8 cellular contexts compared by ENCODE assay signal in genomic region chr5:110726249-110727024, GRCh38. TPM values are rescaled to one million over a fixed set of nuclear protein-coding genes. Genes with fewer than 3 reads are reported as not detected.
DNase-seq lines count a peak whose midpoint lies in the region; ATAC-seq and TF ChIP-seq lines count a peak whose summit lies in the region.

TMEM232 (minus strand) TSS chr5:110726671; CDS start chr5:110667352, 59,319 bp downstream.

- H3K4me3 Mint-ChIP-seq in activated naive CD4-positive, alpha-beta T cell treated with anti-CD3 and anti-CD28 coated beads, Interleukin-2, amount 10 ng/mL, durations not matched to agents 7 days and 5 days = peak within 1 kb of the TSS; percentile 85

- ATAC-seq in GM19467 (IDR thresholded peaks at IDR 0.05; ENCODE audit: unreplicated experiment) = peak; percentile 100

- peak within 1 kb of the TSS; percentile 74 for H2AFZ ChIP-seq in neuronal stem cell (ENCODE audit: low read length)

- peaks cover 0 to 2% of the 10 kb centered on the region in 2 donors for H3K4me1 ChIP-seq in neuronal stem cell (ENCODE audit: control insufficient read depth in 2 of 2, insufficient read depth in 1 of 2, low read depth in 1 of 2, low read length in 2 of 2)
- peaks cover 0 to 4% (median 0%) of the 10 kb centered on the region in 4 donors for H3K4me1 ChIP-seq in stomach

- no peak within 1 kb of the TSS for H2BK5ac ChIP-seq in neuronal stem cell (ENCODE audit: low read length)

- no peak for TF ChIP-seq POLR2A in stomach (IDR thresholded peaks at IDR 0.05)

- no peak for TF ChIP-seq EP300 in stomach (IDR thresholded peaks at IDR 0.05)

- no peak within 1 kb of the TSS for H3K9ac ChIP-seq in neuronal stem cell (ENCODE audit: low read depth, low read length, poor library complexity)

- H3K23ac ChIP-seq in neuronal stem cell (ENCODE audit: low read depth, low read length, poor library complexity) = no peak within 1 kb of the TSS

- no peaks in the 10 kb centered on the region for H3K9me3 Mint-ChIP-seq in activated naive CD4-positive, alpha-beta T cell treated with anti-CD3 and anti-CD28 coated beads, Interleukin-2, amount 10 ng/mL, durations not matched to agents 7 days and 5 days

- no CpG with 5 or more reads among the region's 17 CpGs for WGBS in neuronal stem cell (ENCODE audit: extremely low coverage in 2 of 2, insufficient read length in 2 of 2, insufficient replicate concordance in 1 of 2), 2 donors
- WGBS in stomach, 5 donors = 21 to 36% (median 29%) methylated on average over 17 of the region's 17 CpGs

- H3K4me2 ChIP-seq in neuronal stem cell (ENCODE audit: insufficient read depth, low read length, poor library complexity, severe bottlenecking) = peak within 1 kb of the TSS; percentile 60

- CTCF ChIA-PET in RWPE1 (lab: Yijun Ruan, JAX) = interaction anchor here (0.6 kb wide), 1 partner anchor 706 kb away, joined by 3 read pairs; no protein-coding TSS in a partner anchor
- CTCF ChIA-PET in activated naive CD4-positive, alpha-beta T cell treated with anti-CD3 and anti-CD28 coated beads, Interleukin-2, amount 10 ng/mL, durations not matched to agents 7 days and 5 days (lab: Charles Lee) = interaction anchor here (1.0 to 1.3 kb wide), 3 partner anchors 10 to 11 kb away, joined by 3 to 5 read pairs (median 4); no protein-coding TSS in a partner anchor

- TF ChIP-seq CTCF in RWPE1 (conservative IDR thresholded peaks at IDR 0.05; ENCODE audit: low read depth) = no peak
- TF ChIP-seq CTCF in stomach (IDR thresholded peaks at IDR 0.05) = no peak

- H4K8ac ChIP-seq in neuronal stem cell (ENCODE audit: low read depth, low read length) = no peak within 1 kb of the TSS

- H3K4me1 Mint-ChIP-seq in activated naive CD4-positive, alpha-beta T cell treated with anti-CD3 and anti-CD28 coated beads, Interleukin-2, amount 10 ng/mL, durations not matched to agents 7 days and 5 days = peaks cover 9% of the 10 kb centered on the region

- H3K14ac ChIP-seq in neuronal stem cell (ENCODE audit: low read length) = no peak within 1 kb of the TSS

- H2BK120ac ChIP-seq in neuronal stem cell (ENCODE audit: low read depth, low read length) = no peak within 1 kb of the TSS

- no peak within 1 kb of the TSS for H2BK15ac ChIP-seq in neuronal stem cell (ENCODE audit: low read length)

- no peak within 1 kb of the TSS for H3K18ac ChIP-seq in neuronal stem cell (ENCODE audit: low read length)

- H3K4me3 ChIP-seq in neuronal stem cell (ENCODE audit: low read length in 2 of 2) (peak within 1 kb of the TSS; percentile 25 to 73), stomach (peak within 1 kb of the TSS; percentile 37 to 50 (median 48))

- H3K36me3 Mint-ChIP-seq in activated naive CD4-positive, alpha-beta T cell treated with anti-CD3 and anti-CD28 coated beads, Interleukin-2, amount 10 ng/mL, durations not matched to agents 7 days and 5 days = no peaks in the 10 kb centered on the region

- intact Hi-C loops in stomach (cut with DNase I; ENCODE audit: low total_unique reads) = no loop called here

- H3K79me1 ChIP-seq in neuronal stem cell (ENCODE audit: low read depth, low read length) = no peaks in the 10 kb centered on the region

- peaks cover 4% of the 10 kb centered on the region for H3K27me3 Mint-ChIP-seq in activated naive CD4-positive, alpha-beta T cell treated with anti-CD3 and anti-CD28 coated beads, Interleukin-2, amount 10 ng/mL, durations not matched to agents 7 days and 5 days

- DNase-seq in AML-193 (lab: John Stamatoyannopoulos, UW) (peak; percentile 62 to 66), HPDE6-E6E7 (ENCODE audit: extremely low spot score) (peak; percentile 43), RWPE1 (ENCODE audit: low spot score) (peak; percentile 66), germinal center (ENCODE audit: low spot score) (peak; percentile 77), neuronal stem cell (ENCODE audit: low spot score) (peak; percentile 67), stomach (peak; percentile 77)
- DNase-seq in activated naive CD4-positive, alpha-beta T cell treated with anti-CD3 and anti-CD28 coated beads, Interleukin-2, amount 10 ng/mL, durations not matched to agents 7 days and 5 days = peak; percentile 87

- H3K27ac ChIP-seq in RWPE1 = no peak within 1 kb of the TSS
- no peak within 1 kb of the TSS for H3K27ac ChIP-seq in neuronal stem cell (replicated peaks; ENCODE audit: low read length)
- H3K27ac ChIP-seq in stomach = no peak within 1 kb of the TSS

- POLR2A ChIA-PET in RWPE1 (lab: Yijun Ruan, JAX; ENCODE audit: low non-redundant PET) = no interaction called here

- H3K27ac Mint-ChIP-seq in activated naive CD4-positive, alpha-beta T cell treated with anti-CD3 and anti-CD28 coated beads, Interleukin-2, amount 10 ng/mL, durations not matched to agents 7 days and 5 days = peak within 1 kb of the TSS; percentile 84

- H3K27me3 ChIP-seq in neuronal stem cell (ENCODE audit: control insufficient read depth in 3 of 3, insufficient read depth in 3 of 3, low read depth in 1 of 3, low read length in 3 of 3) = no peaks in the 10 kb centered on the region
- no peaks in the 10 kb centered on the region for H3K27me3 ChIP-seq in stomach

- H3K4ac ChIP-seq in neuronal stem cell (ENCODE audit: low read length) = no peak within 1 kb of the TSS

- no peak within 1 kb of the TSS for H4K91ac ChIP-seq in neuronal stem cell (ENCODE audit: low read depth, low read length, poor library complexity)

- no peak within 1 kb of the TSS for H2AK5ac ChIP-seq in neuronal stem cell (ENCODE audit: low read depth, low read length)

- H3K9me3 ChIP-seq in neuronal stem cell (replicated peaks in 1 of 2; ENCODE audit: control insufficient read depth in 2 of 2, insufficient read depth in 1 of 2, low read depth in 1 of 2, low read length in 2 of 2) = peaks cover 0 to 2% of the 10 kb centered on the region in 2 donors
- H3K9me3 ChIP-seq in stomach = no peaks in the 10 kb centered on the region

- H3K36me3 ChIP-seq in neuronal stem cell (replicated peaks in 1 of 2; ENCODE audit: control insufficient read depth in 2 of 2, insufficient read depth in 2 of 2, low read length in 2 of 2) (no peaks in the 10 kb centered on the region), stomach (no peaks in the 10 kb centered on the region)

- H2BK12ac ChIP-seq in neuronal stem cell (ENCODE audit: low read length) = no peak within 1 kb of the TSS

RNA-seq across cellular contexts. Expression of gene TMEM232, which starts in this region (rescaled TPM):
- polyA plus RNA-seq in neuronal stem cell (2013, experiment 1 of 2) = 2.1 TPM
- 2.1 TPM for polyA plus RNA-seq in neuronal stem cell (2013, experiment 2 of 2)
- total RNA-seq in stomach = 1 to 10 TPM in 2 of 5 donors, not detected in 3; 6.4 to 8.8 TPM
- 1 to 10 TPM; 1.2 to 5.2 (median 1.3) TPM for polyA plus RNA-seq in stomach
